Comparison of ENCODE assay signal across 1 cellular context in genomic region chr19:2138061-2138728, GRCh38.
A peak's percentile ranks its signal among the peaks of the same experiment; 100 is the strongest.
TF ChIP-seq lines count a peak whose summit lies in the region.

No MANE protein-coding gene starts in this region.

TF ChIP-seq in K562, 482 proteins besides CTCF, POLR2A, EP300 and RAD21:
- TF ChIP-seq NBN (IDR thresholded peaks at IDR 0.05; ENCODE audit: low read depth) (no peak), JUNB (CRISPR knock-in tag; conservative IDR thresholded peaks at IDR 0.05) (no peak), BDP1 (IDR thresholded peaks at IDR 0.05; ENCODE audit: insufficient read depth, insufficient read length) (no peak), RBM34 (IDR thresholded peaks at IDR 0.05; ENCODE audit: borderline replicate concordance, insufficient read depth, low read length) (no peak), HNRNPUL1 (IDR thresholded peaks at IDR 0.05; ENCODE audit: low read length) (no peak), TAF7 (tag; IDR thresholded peaks at IDR 0.05) (no peak), CREM (IDR thresholded peaks at IDR 0.05; ENCODE audit: low read depth) (no peak), POLR2G (IDR thresholded peaks at IDR 0.05; ENCODE audit: low read depth, low read length) (peak; percentile 51; the same call in 1 of the 2 replicates)
- TF ChIP-seq, protein P1, sequence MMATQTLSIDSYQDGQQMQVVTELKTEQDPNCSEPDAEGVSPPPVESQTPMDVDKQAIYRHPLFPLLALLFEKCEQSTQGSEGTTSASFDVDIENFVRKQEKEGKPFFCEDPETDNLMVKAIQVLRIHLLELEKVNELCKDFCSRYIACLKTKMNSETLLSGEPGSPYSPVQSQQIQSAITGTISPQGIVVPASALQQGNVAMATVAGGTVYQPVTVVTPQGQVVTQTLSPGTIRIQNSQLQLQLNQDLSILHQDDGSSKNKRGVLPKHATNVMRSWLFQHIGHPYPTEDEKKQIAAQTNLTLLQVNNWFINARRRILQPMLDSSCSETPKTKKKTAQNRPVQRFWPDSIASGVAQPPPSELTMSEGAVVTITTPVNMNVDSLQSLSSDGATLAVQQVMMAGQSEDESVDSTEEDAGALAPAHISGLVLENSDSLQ (IDR thresholded peaks at IDR 0.05): peak; percentile 28; the same call in 1 of the 2 replicates
